ENCODE assay signal across 8 cellular contexts in genomic region chr6:10837997-10838793, GRCh38. TPM values are rescaled to one million over a fixed set of nuclear protein-coding genes. Genes with fewer than 3 reads are reported as not detected.
A peak's percentile ranks its signal among the peaks of the same experiment; 100 is the strongest.
DNase-seq lines count a peak whose midpoint lies in the region; ATAC-seq and TF ChIP-seq lines count a peak whose summit lies in the region.

A gene with protein sequence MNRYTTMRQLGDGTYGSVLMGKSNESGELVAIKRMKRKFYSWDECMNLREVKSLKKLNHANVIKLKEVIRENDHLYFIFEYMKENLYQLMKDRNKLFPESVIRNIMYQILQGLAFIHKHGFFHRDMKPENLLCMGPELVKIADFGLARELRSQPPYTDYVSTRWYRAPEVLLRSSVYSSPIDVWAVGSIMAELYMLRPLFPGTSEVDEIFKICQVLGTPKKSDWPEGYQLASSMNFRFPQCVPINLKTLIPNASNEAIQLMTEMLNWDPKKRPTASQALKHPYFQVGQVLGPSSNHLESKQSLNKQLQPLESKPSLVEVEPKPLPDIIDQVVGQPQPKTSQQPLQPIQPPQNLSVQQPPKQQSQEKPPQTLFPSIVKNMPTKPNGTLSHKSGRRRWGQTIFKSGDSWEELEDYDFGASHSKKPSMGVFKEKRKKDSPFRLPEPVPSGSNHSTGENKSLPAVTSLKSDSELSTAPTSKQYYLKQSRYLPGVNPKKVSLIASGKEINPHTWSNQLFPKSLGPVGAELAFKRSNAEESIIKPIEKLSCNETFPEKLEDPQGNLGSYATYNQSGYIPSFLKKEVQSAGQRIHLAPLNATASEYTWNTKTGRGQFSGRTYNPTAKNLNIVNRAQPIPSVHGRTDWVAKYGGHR (minus strand): TSS chr6:10838539. CDS start chr6:10830648, 7,891 bp downstream.

- ATAC-seq in activated naive CD4-positive, alpha-beta T cell treated with anti-CD3 and anti-CD28 coated beads, Interleukin-2, amount 50 U/mL, for 72 hours, result peak; percentile 83 to 88
- peak; percentile 97 for ATAC-seq in Right ventricle myocardium inferior

- H3K4me3 Mint-ChIP-seq in HFFc6, result peak within 1 kb of the TSS; percentile 77

- no peaks in the 10 kb centered on the region for H3K9me2 ChIP-seq in SK-N-SH

- POLR2A ChIA-PET in SK-N-SH (lab: Yijun Ruan, JAX), result no interaction called here

- intact Hi-C loops in Right ventricle myocardium inferior (cut with DNase I) (no loop called here), ovary (cut with DNase I) (no loop called here), thyroid gland (cut with DNase I) (no loop called here)

- TF ChIP-seq POLR2A in NB4 (IDR thresholded peaks at IDR 0.05; ENCODE audit: extremely low read depth, insufficient read length), result peak; percentile 86
- peak; percentile 61 for TF ChIP-seq POLR2A in ovary (IDR thresholded peaks at IDR 0.05)
- TF ChIP-seq POLR2A in thyroid gland (IDR thresholded peaks at IDR 0.05), result peak in 1 of 2 donors; percentile 71

- DNase-seq in GM06990 (ENCODE audit: extremely low read depth, insufficient read length) (peak; percentile 93), HFFc6 (peak; percentile 47), NB4 (ENCODE audit: low read depth) (peak; percentile 94), SK-N-SH (peak; percentile 97), Right ventricle myocardium inferior (ENCODE audit: missing footprints) (peak; percentile 91), ovary (peak; percentile 75 to 89 (median 85)), thyroid gland (peak; percentile 84 to 86)
- peak; percentile 84 to 90 for DNase-seq in activated naive CD4-positive, alpha-beta T cell treated with anti-CD3 and anti-CD28 coated beads, Interleukin-2, amount 50 U/mL, for 72 hours (ENCODE audit: low spot score in 2 of 2)

- H2AFZ ChIP-seq in SK-N-SH (ENCODE audit: low read depth), result peak within 1 kb of the TSS; percentile 80

- TF ChIP-seq CTCF in GM06990 (IDR thresholded peaks at IDR 0.05; ENCODE audit: insufficient read depth, low read length, poor library complexity, severe bottlenecking) (no peak), HFFc6 (IDR thresholded peaks at IDR 0.05) (no peak), NB4 (IDR thresholded peaks at IDR 0.05; ENCODE audit: low read depth, low read length) (no peak), SK-N-SH (IDR thresholded peaks at IDR 0.05) (no peak), ovary (IDR thresholded peaks at IDR 0.05) (no peak), thyroid gland (IDR thresholded peaks at IDR 0.05) (no peak)

- H3K4me1 ChIP-seq in SK-N-SH (ENCODE audit: control insufficient read depth in 1 of 2, insufficient read depth in 2 of 2, low read depth in 1 of 2, low read length in 1 of 2) (peaks cover 4 to 8% of the 10 kb centered on the region in 2 experiments; a peak in 1 of 4 replicates), ovary (ENCODE audit: insufficient read depth) (no peaks in the 10 kb centered on the region), thyroid gland (peaks cover 0 to 4% of the 10 kb centered on the region in 2 donors)

- H3K27ac ChIP-seq in SK-N-SH (ENCODE audit: low read depth in 2 of 2, low read length in 1 of 2) (peak within 1 kb of the TSS in 1 of 2 experiments; percentile 39; a peak in 1 of 4 replicates), ovary (no peak within 1 kb of the TSS), thyroid gland (peak within 1 kb of the TSS in 1 of 3 donors; percentile 14)

- no peak within 1 kb of the TSS for H3K27ac Mint-ChIP-seq in HFFc6
- peak within 1 kb of the TSS; percentile 84 to 99 for H3K27ac Mint-ChIP-seq in activated naive CD4-positive, alpha-beta T cell treated with anti-CD3 and anti-CD28 coated beads, Interleukin-2, amount 50 U/mL, for 72 hours

- no peaks in the 10 kb centered on the region for H3K79me2 ChIP-seq in SK-N-SH (ENCODE audit: insufficient read depth)

- 3% methylated on average over 8 of the region's 53 CpGs for WGBS in SK-N-SH (ENCODE audit: low lambda C conversion rate)
- WGBS in ovary, 3 donors, result 0 to 1% (median 1%) methylated on average over 44 to 53 of the region's 53 CpGs
- WGBS in thyroid gland, 2 donors, result 0 to 2% methylated on average over 27 to 30 of the region's 53 CpGs

- H3K27me3 ChIP-seq in GM06990 (replicated peaks; ENCODE audit: control insufficient read depth, insufficient read depth, low read length) (no peaks in the 10 kb centered on the region), SK-N-SH (ENCODE audit: insufficient read depth) (peaks cover 14% of the 10 kb centered on the region; the same call in 1 of the 2 replicates), ovary (no peaks in the 10 kb centered on the region), thyroid gland (no peaks in the 10 kb centered on the region)

- peak within 1 kb of the TSS; percentile 66 for H3K9ac ChIP-seq in SK-N-SH

- H3K36me3 Mint-ChIP-seq in HFFc6 (ENCODE audit: low read depth), result no peaks in the 10 kb centered on the region
- peaks cover 7 to 30% of the 10 kb centered on the region in 2 donors for H3K36me3 Mint-ChIP-seq in activated naive CD4-positive, alpha-beta T cell treated with anti-CD3 and anti-CD28 coated beads, Interleukin-2, amount 50 U/mL, for 72 hours

- no peak for TF ChIP-seq RAD21 in SK-N-SH (IDR thresholded peaks at IDR 0.05; ENCODE audit: low read length)

- H4K20me1 ChIP-seq in SK-N-SH (ENCODE audit: insufficient read depth), result no peaks in the 10 kb centered on the region

- peaks cover 26% of the 10 kb centered on the region for H3K27me3 Mint-ChIP-seq in HFFc6 (ENCODE audit: insufficient read depth)

- TF ChIP-seq EP300 in SK-N-SH (IDR thresholded peaks at IDR 0.05; ENCODE audit: borderline replicate concordance in 1 of 2, low read depth in 1 of 2, low read length in 1 of 2) (no peak), ovary (IDR thresholded peaks at IDR 0.05) (no peak)

- H3K36me3 ChIP-seq in GM06990 (ENCODE audit: control insufficient read depth, insufficient read depth, low read length) (no peaks in the 10 kb centered on the region), SK-N-SH (replicated peaks in 1 of 2; ENCODE audit: control insufficient read depth in 1 of 2, insufficient read depth in 2 of 2, low read length in 1 of 2) (no peaks in the 10 kb centered on the region), ovary (no peaks in the 10 kb centered on the region), thyroid gland (no peaks in the 10 kb centered on the region)

- H3K4me1 Mint-ChIP-seq in HFFc6 (ENCODE audit: low read depth), result peaks cover 10% of the 10 kb centered on the region

- H3K4me2 ChIP-seq in SK-N-SH, result peak within 1 kb of the TSS; percentile 97

- H3K9me3 ChIP-seq in SK-N-SH, result no peaks in the 10 kb centered on the region
- H3K9me3 ChIP-seq in ovary, result peaks cover 0 to 4% of the 10 kb centered on the region in 2 donors
- no peaks in the 10 kb centered on the region for H3K9me3 ChIP-seq in thyroid gland

- CTCF ChIA-PET in SK-N-SH (lab: Yijun Ruan, JAX), result interaction anchor here (1.0 kb wide), 1 partner anchor 36 kb away, joined by 3 read pairs; no protein-coding TSS in a partner anchor

- no peaks in the 10 kb centered on the region for H3K9me3 Mint-ChIP-seq in HFFc6
- H3K9me3 Mint-ChIP-seq in activated naive CD4-positive, alpha-beta T cell treated with anti-CD3 and anti-CD28 coated beads, Interleukin-2, amount 50 U/mL, for 72 hours, result peaks cover 0 to 6% of the 10 kb centered on the region in 2 donors

- H3F3A ChIP-seq in SK-N-SH (replicated peaks; ENCODE audit: insufficient read depth), result no peaks in the 10 kb centered on the region

- H3K4me3 ChIP-seq in GM06990 (replicated peaks; ENCODE audit: low read depth, low read length), result peak within 1 kb of the TSS; percentile 78
- peak within 1 kb of the TSS; percentile 74 for H3K4me3 ChIP-seq in NB4 (ENCODE audit: low read depth, low read length)
- H3K4me3 ChIP-seq in SK-N-SH (ENCODE audit: low read depth in 2 of 2, low read length in 1 of 2), result peak within 1 kb of the TSS; percentile 76 to 84
- H3K4me3 ChIP-seq in ovary, result peak within 1 kb of the TSS; percentile 48
- H3K4me3 ChIP-seq in thyroid gland (replicated peaks in 1 of 3), result peak within 1 kb of the TSS; percentile 13 to 53 (median 26)

TF ChIP-seq in SK-N-SH, 30 proteins besides CTCF, POLR2A, EP300 and RAD21 (continues in another document):
- TF ChIP-seq RFX5 (IDR thresholded peaks at IDR 0.05; ENCODE audit: low read length) (0 out of 2 replicates have a peak, but pooled peaks have one; percentile 36), SMC3 (IDR thresholded peaks at IDR 0.05; ENCODE audit: low read depth, low read length) (no peak), ELF1 (IDR thresholded peaks at IDR 0.05) (no peak), TAF1 (IDR thresholded peaks at IDR 0.05; ENCODE audit: borderline replicate concordance, low read depth, low read length) (no peak)
- TF ChIP-seq, protein P1, sequence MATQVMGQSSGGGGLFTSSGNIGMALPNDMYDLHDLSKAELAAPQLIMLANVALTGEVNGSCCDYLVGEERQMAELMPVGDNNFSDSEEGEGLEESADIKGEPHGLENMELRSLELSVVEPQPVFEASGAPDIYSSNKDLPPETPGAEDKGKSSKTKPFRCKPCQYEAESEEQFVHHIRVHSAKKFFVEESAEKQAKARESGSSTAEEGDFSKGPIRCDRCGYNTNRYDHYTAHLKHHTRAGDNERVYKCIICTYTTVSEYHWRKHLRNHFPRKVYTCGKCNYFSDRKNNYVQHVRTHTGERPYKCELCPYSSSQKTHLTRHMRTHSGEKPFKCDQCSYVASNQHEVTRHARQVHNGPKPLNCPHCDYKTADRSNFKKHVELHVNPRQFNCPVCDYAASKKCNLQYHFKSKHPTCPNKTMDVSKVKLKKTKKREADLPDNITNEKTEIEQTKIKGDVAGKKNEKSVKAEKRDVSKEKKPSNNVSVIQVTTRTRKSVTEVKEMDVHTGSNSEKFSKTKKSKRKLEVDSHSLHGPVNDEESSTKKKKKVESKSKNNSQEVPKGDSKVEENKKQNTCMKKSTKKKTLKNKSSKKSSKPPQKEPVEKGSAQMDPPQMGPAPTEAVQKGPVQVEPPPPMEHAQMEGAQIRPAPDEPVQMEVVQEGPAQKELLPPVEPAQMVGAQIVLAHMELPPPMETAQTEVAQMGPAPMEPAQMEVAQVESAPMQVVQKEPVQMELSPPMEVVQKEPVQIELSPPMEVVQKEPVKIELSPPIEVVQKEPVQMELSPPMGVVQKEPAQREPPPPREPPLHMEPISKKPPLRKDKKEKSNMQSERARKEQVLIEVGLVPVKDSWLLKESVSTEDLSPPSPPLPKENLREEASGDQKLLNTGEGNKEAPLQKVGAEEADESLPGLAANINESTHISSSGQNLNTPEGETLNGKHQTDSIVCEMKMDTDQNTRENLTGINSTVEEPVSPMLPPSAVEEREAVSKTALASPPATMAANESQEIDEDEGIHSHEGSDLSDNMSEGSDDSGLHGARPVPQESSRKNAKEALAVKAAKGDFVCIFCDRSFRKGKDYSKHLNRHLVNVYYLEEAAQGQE (IDR thresholded peaks at IDR 0.05; ENCODE audit: low read depth, low read length), result no peak

RNA-seq across cellular contexts. Expression of the gene that starts here (rescaled TPM):
- total RNA-seq in HFFc6 (2021; fragmentation: NEBNext Ultra II Directional; extraction: Animal tissue kit (Norgen Biotek cat#: 25700)), result not detected
- polyA plus RNA-seq in SK-N-SH (2012; rRNA removed), result 0.02 TPM in 1 of 2 replicates, not detected in the other
- 0.01 and 0.03 TPM in 2 replicates for polyA plus RNA-seq in SK-N-SH (2012; cell fraction: cytosol; rRNA removed)
- polyA plus RNA-seq in SK-N-SH (2012; cell fraction: nucleus; rRNA removed), result 0.04 TPM in 1 of 2 replicates, not detected in the other
- 1 to 10 TPM in 1 of 2 donors, under 1 TPM in 1; 0.05 to 1.1 TPM for total RNA-seq in activated naive CD4-positive, alpha-beta T cell treated with anti-CD3 and anti-CD28 coated beads, Interleukin-2, amount 50 U/mL, for 72 hours
- total RNA-seq in Right ventricle myocardium inferior, result not detected
- 1 to 10 TPM in 1 of 7 donors, under 1 TPM in 4, not detected in 2; 0.10 to 4.8 (median 0.25) TPM for total RNA-seq in ovary
- under 1 TPM in 1 of 2 donors, not detected in 1; 0.06 TPM for polyA plus RNA-seq in ovary
- total RNA-seq in thyroid gland, result under 1 TPM in 1 of 4 donors, not detected in 3; 0.21 TPM

Comparison
In these comparisons a context has a peak if more than half of its experiments do, and no peak if none do; other contexts are left out.
1. Peak in DNase-seq in HFFc6; RNA of the gene not detected or under 1 TPM.
2. Peak in DNase-seq, H3K4me3 ChIP-seq, H3K9ac ChIP-seq and H3K4me2 ChIP-seq in SK-N-SH; RNA of the gene not detected or under 1 TPM.
3. Peak in DNase-seq and ATAC-seq in Right ventricle myocardium inferior; RNA of the gene not detected or under 1 TPM.
4. Peak in DNase-seq and H3K4me3 ChIP-seq in thyroid gland; RNA of the gene not detected or under 1 TPM.
5. DNase-seq: peak in every context shown above with its lines; median percentile 97 in SK-N-SH; 94 in NB4; 93 in GM06990; 91 in Right ventricle myocardium inferior; 87 in activated naive CD4-positive, alpha-beta T cell treated with anti-CD3 and anti-CD28 coated beads, Interleukin-2, amount 50 U/mL, for 72 hours; 85 in ovary; 85 in thyroid gland; 47 in HFFc6.
6. H3K4me3 ChIP-seq: peak in every context shown above with its lines; median percentile 80 in SK-N-SH; 78 in GM06990; 74 in NB4; 48 in ovary; 26 in thyroid gland.